In genomic region chr1:180849031-180849775, GRCh38 we compare ENCODE assay signal across 12 cellular contexts.
A peak's percentile ranks its signal among the peaks of the same experiment; 100 is the strongest.
DNase-seq lines count a peak whose midpoint lies in the region; ATAC-seq and TF ChIP-seq lines count a peak whose summit lies in the region.
"Had no signal": no experiment of that assay in that cellular context is flagged by ENCODE, and none has a peak within 500 bp of the region (broad histone marks: within the 10 kb centered on the region; RNA-seq: fewer than 3 reads in every experiment).

No MANE protein-coding gene starts in this region.

- H3K27me3 Mint-ChIP-seq in type B pancreatic cell, result no peaks in the 10 kb centered on the region
- H3K27me3 Mint-ChIP-seq: brain had no signal

- H3K27ac Mint-ChIP-seq in type B pancreatic cell, result peak overlapping the region; percentile 10
- H3K27ac Mint-ChIP-seq: brain had no signal

- no peak for TF ChIP-seq CTCF in type B pancreatic cell (conservative IDR thresholded peaks at IDR 0.05)

- H3K4me3 Mint-ChIP-seq in type B pancreatic cell, result no peak overlapping the region
- H3K4me3 Mint-ChIP-seq: brain had no signal

- H3K4me1 Mint-ChIP-seq in type B pancreatic cell (ENCODE audit: unreplicated experiment), result peaks cover 12% of the 10 kb centered on the region

- peak; percentile 29 for DNase-seq in NCI-H510A treated with DMSO at 0.1 percent for 48 hours (lab: John Stamatoyannopoulos, UW)
- no peak for DNase-seq in NCI-H510A (lab: John Stamatoyannopoulos, UW)
- DNase-seq in type B pancreatic cell (ENCODE audit: extremely low spot score, unreplicated experiment), result no peak
- DNase-seq in kidney tubule cell (ENCODE audit: low spot score), result no peak
- no peak for DNase-seq in NCI-H82 (lab: John Stamatoyannopoulos, UW)
- DNase-seq in dermis blood vessel endothelial cell, result no peak
- DNase-seq: left cardiac atrium, NCI-H2227 treated with DMSO at 0.1 percent for 48 hours, T-helper 1 cell had no signal

- ATAC-seq in HG02571 (IDR thresholded peaks at IDR 0.05; ENCODE audit: unreplicated experiment) (peak; percentile 83), HG03442 (IDR thresholded peaks at IDR 0.05; ENCODE audit: unreplicated experiment) (peak; percentile 56)
- ATAC-seq: left cardiac atrium had no signal

- H3K9me3 Mint-ChIP-seq in type B pancreatic cell, result no peaks in the 10 kb centered on the region
- H3K9me3 Mint-ChIP-seq: brain had no signal

- peaks cover 4% of the 10 kb centered on the region for H3K36me3 Mint-ChIP-seq in type B pancreatic cell
